10 cellular contexts compared by ENCODE assay signal in genomic region chr3:23830869-23831484, GRCh38. TPM values are rescaled to one million over a fixed set of nuclear protein-coding genes. Genes with fewer than 3 reads are reported as not detected.
DNase-seq lines count a peak whose midpoint lies in the region; ATAC-seq and TF ChIP-seq lines count a peak whose summit lies in the region.
"Had no signal": no experiment of that assay in that cellular context is flagged by ENCODE, and none has a peak within 500 bp of the region (broad histone marks: within the 10 kb centered on the region; RNA-seq: fewer than 3 reads in every experiment).

No MANE protein-coding gene starts in this region.

- ATAC-seq in GM18511 (IDR thresholded peaks at IDR 0.05; ENCODE audit: unreplicated experiment) (peak; percentile 82), GM21515 (IDR thresholded peaks at IDR 0.05; ENCODE audit: unreplicated experiment) (peak; percentile 76), HG03280 (IDR thresholded peaks at IDR 0.05; ENCODE audit: unreplicated experiment) (peak; percentile 91)

- H3K4me1 Mint-ChIP-seq in glutamatergic neuron (ENCODE audit: low read depth, unreplicated experiment), result no peaks in the 10 kb centered on the region

- no peaks in the 10 kb centered on the region for H3K27me3 Mint-ChIP-seq in glutamatergic neuron (ENCODE audit: unreplicated experiment)

- no peak overlapping the region for H3K27ac Mint-ChIP-seq in glutamatergic neuron (ENCODE audit: unreplicated experiment)

- no peak overlapping the region for H3K4me3 Mint-ChIP-seq in glutamatergic neuron (ENCODE audit: unreplicated experiment)

- TF ChIP-seq CTCF in epithelial cell of esophagus (IDR thresholded peaks at IDR 0.05; ENCODE audit: insufficient read depth, low read depth, low read length, missing control alignments) (no peak), glutamatergic neuron (IDR thresholded peaks at IDR 0.05; ENCODE audit: partially characterized antibody, unreplicated experiment) (no peak)

- no peaks in the 10 kb centered on the region for H3K36me3 Mint-ChIP-seq in glutamatergic neuron (ENCODE audit: unreplicated experiment)

- DNase-seq in epithelial cell of esophagus (ENCODE audit: low read depth) (peak; percentile 71), GOT3 (lab: John Stamatoyannopoulos, UW) (no peak), NCI-H2171 treated with DMSO at 0.1 percent for 48 hours (lab: John Stamatoyannopoulos, UW) (no peak), glutamatergic neuron (no peak)
- DNase-seq in activated effector memory CD4-positive, alpha-beta T cell treated with anti-CD3 and anti-CD28 coated beads, Interleukin-2, amount 50 U/mL, for 16 hours, result no peak
- DNase-seq: NCI-H2029 treated with DMSO at 0.1 percent for 48 hours had no signal

- H3K4me3 ChIP-seq in epithelial cell of esophagus (ENCODE audit: low read length), result no peak overlapping the region
- H3K4me3 ChIP-seq: lung had no signal

- H3K9me3 Mint-ChIP-seq in glutamatergic neuron (ENCODE audit: unreplicated experiment), result no peaks in the 10 kb centered on the region

RNA-seq across cellular contexts. Expression of gene UBE2E1, which starts 25.2 kb away (rescaled TPM):
- 74.2 TPM for total RNA-seq in glutamatergic neuron (ENCODE audit: unreplicated experiment)
